Comparison of ENCODE assay signal across 10 cellular contexts in the genomic region with DNA sequence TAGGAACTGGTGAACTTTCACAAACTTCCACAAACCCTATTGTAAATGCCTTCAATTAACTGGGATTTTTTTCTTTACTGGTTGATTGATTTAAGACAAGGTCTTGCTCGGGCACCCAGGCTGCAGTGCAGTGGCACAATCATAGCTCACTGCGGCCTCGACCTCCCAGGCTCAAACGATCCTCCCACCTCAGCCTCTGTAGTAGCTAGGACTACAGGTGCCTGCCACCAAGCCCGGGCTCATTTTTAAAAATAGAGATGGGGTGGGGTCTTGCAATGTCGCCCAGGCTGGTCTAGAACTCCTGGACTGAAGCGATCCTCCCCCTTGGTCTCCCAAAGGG. TPM values are rescaled to one million over a fixed set of nuclear protein-coding genes. Genes with fewer than 3 reads are reported as not detected.
DNase-seq lines count a peak whose midpoint lies in the region; ATAC-seq, FAIRE-seq and TF ChIP-seq lines count a peak whose summit lies in the region.
"Had no signal": no experiment of that assay in that cellular context is flagged by ENCODE, and none has a peak within 500 bp of the region (broad histone marks: within the 10 kb centered on the region; RNA-seq: fewer than 3 reads in every experiment).

No MANE protein-coding gene starts in this region.

- peak overlapping the region; percentile 79 for H3K4me3 Mint-ChIP-seq in memory B cell

- H3K27me3 ChIP-seq in heart left ventricle (peaks cover 0 to 6% (median 0%) of the 10 kb centered on the region in 9 donors), K562 (ENCODE audit: control insufficient read depth in 2 of 2, insufficient read depth in 2 of 2, low read length in 2 of 2) (no peaks in the 10 kb centered on the region), upper lobe of right lung (no peaks in the 10 kb centered on the region)

- no peaks in the 10 kb centered on the region for H3K79me2 ChIP-seq in K562 (ENCODE audit: control insufficient read depth, insufficient read depth, low read length)

- H3K9me3 ChIP-seq in heart left ventricle: peaks cover 0 to 5% (median 0%) of the 10 kb centered on the region in 12 donors
- no peaks in the 10 kb centered on the region for H3K9me3 ChIP-seq in K562 (replicated peaks; ENCODE audit: control insufficient read depth, insufficient read depth, low read depth, low read length)
- no peaks in the 10 kb centered on the region for H3K9me3 ChIP-seq in upper lobe of right lung

- no peak overlapping the region for H3K27ac Mint-ChIP-seq in memory B cell

- no peak for TF ChIP-seq EP300 in K562 (IDR thresholded peaks at IDR 0.05; ENCODE audit: low read length)

- no peaks in the 10 kb centered on the region for H3K9me1 ChIP-seq in K562 (ENCODE audit: control insufficient read depth, insufficient read depth, low read length)

- peak overlapping the region; percentile 76 to 91 for H3K9ac ChIP-seq in K562 (ENCODE audit: insufficient read depth in 1 of 2, low read depth in 2 of 2, low read length in 2 of 2)

- ATAC-seq in heart left ventricle (no peak), left ventricle myocardium superior (no peak), K562 (no peak), memory B cell (ENCODE audit: low read depth) (no peak), upper lobe of right lung (no peak), HG03457 (IDR thresholded peaks at IDR 0.05; ENCODE audit: unreplicated experiment) (no peak)

- peak overlapping the region; percentile 97 for H2AFZ ChIP-seq in K562 (ENCODE audit: low read depth, low read length)

- no peak for DNase-seq in heart left ventricle
- DNase-seq in left ventricle myocardium superior: no peak
- DNase-seq in K562 (ENCODE audit: extremely low read depth in 1 of 4, low spot score in 3 of 4): no peak
- DNase-seq in memory B cell (ENCODE audit: low spot score in 2 of 2): no peak
- no peak for DNase-seq in upper lobe of right lung
- no peak for DNase-seq in GM12891 (ENCODE audit: insufficient read length, low spot score)
- no peak for DNase-seq in COLO829 (ENCODE audit: low spot score)

- H3K4me1 Mint-ChIP-seq in memory B cell: peaks cover 2% of the 10 kb centered on the region

- no TSS peak for BruUV-seq in K562 (replicated peaks; lab: Mats Ljungman, UMichigan)

- POLR2A ChIA-PET in K562 (lab: Yijun Ruan, JAX): interaction anchor here (0.6 to 2.1 kb wide), 11 partner anchors 8 to 276 kb away, joined by 3 to 10 read pairs (median 3); partner anchors contain the start of genes MALAT1 and SPDYC

- peak overlapping the region; percentile 3 to 62 (median 51) for H3K4me3 ChIP-seq in heart left ventricle
- peak overlapping the region; percentile 31; the same call in 1 of the 2 replicates for H3K4me3 ChIP-seq in K562
- H3K4me3 ChIP-seq in upper lobe of right lung: peak overlapping the region; percentile 53

- TF ChIP-seq POLR2A in heart left ventricle (IDR thresholded peaks at IDR 0.05): no peak
- TF ChIP-seq POLR2A in K562 (conservative IDR thresholded peaks at IDR 0.05): no peak
- no peak for TF ChIP-seq POLR2A in GM12891 (IDR thresholded peaks at IDR 0.05; ENCODE audit: low read depth, low read length)

- H4K20me1 ChIP-seq in K562 (replicated peaks; ENCODE audit: control insufficient read depth, insufficient read depth, low read length): no peaks in the 10 kb centered on the region

- intact Hi-C loops in heart left ventricle (cut with DNase I): no loop called here
- intact Hi-C loops in left ventricle myocardium superior (cut with micrococcal nuclease): no loop called here
- intact Hi-C loops in K562 (cut with micrococcal nuclease): loop anchor here (10.0 kb wide), 1 partner anchor 89 kb away; the partner anchor contains the start of gene CDC42EP2
- intact Hi-C loops in upper lobe of right lung (cut with DNase I): no loop called here

- no peaks in the 10 kb centered on the region for H3K36me3 Mint-ChIP-seq in memory B cell

- no peak for FAIRE-seq in K562 (lab: Jason Lieb, UNC)
- FAIRE-seq in GM12891 (lab: Jason Lieb, UNC): no peak
- FAIRE-seq: RCC 7860 had no signal

- TF ChIP-seq CTCF in heart left ventricle (IDR thresholded peaks at IDR 0.05): no peak
- TF ChIP-seq CTCF in K562 (IDR thresholded peaks at IDR 0.05 in 2 of 3, conservative IDR thresholded peaks at IDR 0.05 in 1 of 3; ENCODE audit: insufficient read depth in 2 of 3, low read depth in 1 of 3, low read length in 3 of 3): no peak
- TF ChIP-seq CTCF in upper lobe of right lung (IDR thresholded peaks at IDR 0.05): no peak

- peaks cover 3% of the 10 kb centered on the region for H3K9me3 Mint-ChIP-seq in memory B cell

- H3K4me2 ChIP-seq in K562 (ENCODE audit: insufficient read depth, low read length): peak overlapping the region; percentile 80

- CTCF ChIA-PET in K562 (lab: Yijun Ruan, JAX; ENCODE audit: low intra/inter-chr PET ratio): interaction anchor here (1.1 to 1.8 kb wide), 5 partner anchors 24 to 89 kb away, joined by 4 to 10 read pairs (median 6); partner anchors contain the start of gene CDC42EP2

- H3K27me3 Mint-ChIP-seq in memory B cell: peaks cover 2% of the 10 kb centered on the region

- H3K36me3 ChIP-seq in heart left ventricle (no peaks in the 10 kb centered on the region), K562 (ENCODE audit: control insufficient read depth, insufficient read depth, low read length) (no peaks in the 10 kb centered on the region), upper lobe of right lung (no peaks in the 10 kb centered on the region)

- H3K4me1 ChIP-seq in heart left ventricle (peaks cover 0 to 28% (median 13%) of the 10 kb centered on the region in 12 donors), K562 (replicated peaks in 1 of 2; ENCODE audit: control insufficient read depth in 2 of 2, insufficient read depth in 2 of 2, low read length in 2 of 2) (peaks cover 14 to 17% of the 10 kb centered on the region in 2 experiments), upper lobe of right lung (peaks cover 25% of the 10 kb centered on the region)

- H3K27ac ChIP-seq in heart left ventricle (peak overlapping the region in 6 of 12 donors; percentile 17 to 66 (median 48)), K562 (ENCODE audit: extremely low read depth, low read depth, low read length) (no peak overlapping the region; the same call in 2 of the 3 replicates), upper lobe of right lung (peak overlapping the region; percentile 42)

- WGBS in heart left ventricle, 4 donors: 56 to 64% (median 63%) methylated on average over 7 of the region's 7 CpGs
- WGBS in K562 (ENCODE audit: insufficient coverage, low coverage, missing lambda C conversion rate): 22% methylated on average over 7 of the region's 7 CpGs

- TF ChIP-seq RAD21 in K562 (CRISPR knock-in tag; conservative IDR thresholded peaks at IDR 0.05 in 1 of 2, IDR thresholded peaks at IDR 0.05 in 1 of 2): no peak

- in situ Hi-C loops in K562 (cut with MboI): no loop called here

RNA-seq across cellular contexts. Expression of gene POLA2, which starts 35.7 kb away (rescaled TPM):
- total RNA-seq in heart left ventricle (1 to 10 TPM; 3.2 to 9.0 (median 4.2) TPM), left ventricle myocardium superior (3.5 TPM), K562 (2014; rRNA removed) (35.0 and 37.1 TPM in 2 replicates), K562 (2014; rRNA removed; fragmentation: Illumina TruSeq; extraction: Trizol) (49.4 and 50.7 TPM in 2 replicates), K562 (2015; rRNA removed; fragmentation: Illumina TruSeq; extraction: Trizol) (47.5 and 52.5 TPM in 2 replicates), K562 (2021) (43.2 and 46.7 TPM in 2 replicates), upper lobe of right lung (9.5 TPM)
- polyA plus RNA-seq in heart left ventricle (1 to 10 TPM; 4.3 to 6.7 TPM), K562 (2011; rRNA removed) (114 and 134 TPM in 2 replicates), K562 (2014; fragmentation: Illumina TruSeq; extraction: Trizol) (92.7 and 113 TPM in 2 replicates), K562 (2014; fragmentation: Nextera tagmentation; extraction: Ambion mirVana) (1 to 10 TPM; 2.7 to 5.6 TPM), K562 (2014; rRNA removed) (44.4 and 52.8 TPM in 2 replicates)
- total RNA-seq in K562 (2011; cell fraction: chromatin; rRNA removed; ENCODE audit: low replicate concordance): 265 and 326 TPM in 2 replicates
- total RNA-seq in K562 (2011; cell fraction: nucleolus; rRNA removed): 95.2 and 116 TPM in 2 replicates
- 147 and 156 TPM in 2 replicates for total RNA-seq in K562 (2011; cell fraction: nucleoplasm; rRNA removed)
- polyA plus RNA-seq in K562 (2011; cell fraction: cytosol; rRNA removed): 93.4 and 98.1 TPM in 2 replicates
- 150 and 166 TPM in 2 replicates for polyA plus RNA-seq in K562 (2011; cell fraction: nucleus; rRNA removed)
- 38.7 and 48.5 TPM in 2 replicates for polyA plus RNA-seq in K562 (2012)
- 120 and 125 TPM in 2 replicates for polyA minus RNA-seq in K562 (2011; rRNA and poly(A)+ RNA removed)
- 44.7 and 51.1 TPM in 2 replicates for polyA minus RNA-seq in K562 (2011; cell fraction: cytosol; rRNA and poly(A)+ RNA removed)
- 49.7 and 85.1 TPM in 2 replicates for polyA minus RNA-seq in K562 (2011; cell fraction: nucleus; rRNA and poly(A)+ RNA removed)
- polyA plus RNA-seq in GM12891 (2012; ENCODE audit: low read depth, missing spikeins): 31.6 TPM

RNA-seq across cellular contexts. Expression of gene CAPN1, which starts 44.3 kb away (rescaled TPM):
- 100 to 1,000 TPM in 2 of 9 donors, 10 to 100 TPM in 7; 67.8 to 139 (median 86.1) TPM for total RNA-seq in heart left ventricle
- 100 to 1,000 TPM in 1 of 2 donors, 10 to 100 TPM in 1; 69.6 to 114 TPM for polyA plus RNA-seq in heart left ventricle
- total RNA-seq in left ventricle myocardium superior: 90.1 TPM
- 216 and 541 TPM in 2 replicates for total RNA-seq in K562 (2011; cell fraction: chromatin; rRNA removed; ENCODE audit: low replicate concordance)
- 238 and 253 TPM in 2 replicates for total RNA-seq in K562 (2011; cell fraction: nucleolus; rRNA removed)
- 194 and 215 TPM in 2 replicates for total RNA-seq in K562 (2011; cell fraction: nucleoplasm; rRNA removed)
- 112 and 116 TPM in 2 replicates for total RNA-seq in K562 (2014; rRNA removed)
- 21.7 and 24.8 TPM in 2 replicates for total RNA-seq in K562 (2014; rRNA removed; fragmentation: Illumina TruSeq; extraction: Trizol)
- total RNA-seq in K562 (2015; rRNA removed; fragmentation: Illumina TruSeq; extraction: Trizol): 51.5 and 52.2 TPM in 2 replicates
- total RNA-seq in K562 (2021): 195 and 199 TPM in 2 replicates
- 61.6 and 138 TPM in 2 replicates for polyA plus RNA-seq in K562 (2011; rRNA removed)
- polyA plus RNA-seq in K562 (2011; cell fraction: cytosol; rRNA removed): 70.1 and 167 TPM in 2 replicates
- polyA plus RNA-seq in K562 (2011; cell fraction: nucleus; rRNA removed): 212 and 301 TPM in 2 replicates
- 106 and 148 TPM in 2 replicates for polyA plus RNA-seq in K562 (2012)
- 143 and 183 TPM in 2 replicates for polyA plus RNA-seq in K562 (2014; fragmentation: Illumina TruSeq; extraction: Trizol)
- polyA plus RNA-seq in K562 (2014; fragmentation: Nextera tagmentation; extraction: Ambion mirVana): 1 to 10 TPM; 3.5 to 6.0 TPM
- 112 and 133 TPM in 2 replicates for polyA plus RNA-seq in K562 (2014; rRNA removed)
- 53.1 and 54.9 TPM in 2 replicates for polyA minus RNA-seq in K562 (2011; rRNA and poly(A)+ RNA removed)
- 100 and 118 TPM in 2 replicates for polyA minus RNA-seq in K562 (2011; cell fraction: cytosol; rRNA and poly(A)+ RNA removed)
- polyA minus RNA-seq in K562 (2011; cell fraction: nucleus; rRNA and poly(A)+ RNA removed): 61.7 and 93.0 TPM in 2 replicates
- 179 TPM for total RNA-seq in upper lobe of right lung
- 66.6 TPM for polyA plus RNA-seq in GM12891 (2012; ENCODE audit: low read depth, missing spikeins)

RNA-seq across cellular contexts. Expression of gene SPDYC, which starts 56.0 kb away (rescaled TPM):
- total RNA-seq in heart left ventricle: not detected
- polyA plus RNA-seq in heart left ventricle: not detected
- total RNA-seq in left ventricle myocardium superior: not detected
- 3.3 and 7.2 TPM in 2 replicates for total RNA-seq in K562 (2011; cell fraction: chromatin; rRNA removed; ENCODE audit: low replicate concordance)
- 10.7 and 13.8 TPM in 2 replicates for total RNA-seq in K562 (2011; cell fraction: nucleolus; rRNA removed)
- total RNA-seq in K562 (2011; cell fraction: nucleoplasm; rRNA removed): 7.4 and 10.0 TPM in 2 replicates
- total RNA-seq in K562 (2014; rRNA removed): 11.2 and 11.3 TPM in 2 replicates
- total RNA-seq in K562 (2014; rRNA removed; fragmentation: Illumina TruSeq; extraction: Trizol): 5.8 and 6.1 TPM in 2 replicates
- total RNA-seq in K562 (2015; rRNA removed; fragmentation: Illumina TruSeq; extraction: Trizol): 6.6 and 7.3 TPM in 2 replicates
- 15.1 and 15.9 TPM in 2 replicates for total RNA-seq in K562 (2021)
- 4.8 and 11.7 TPM in 2 replicates for polyA plus RNA-seq in K562 (2011; rRNA removed)
- polyA plus RNA-seq in K562 (2011; cell fraction: cytosol; rRNA removed): 10.3 and 15.8 TPM in 2 replicates
- polyA plus RNA-seq in K562 (2011; cell fraction: nucleus; rRNA removed): 26.3 and 27.0 TPM in 2 replicates
- polyA plus RNA-seq in K562 (2012): 16.9 and 34.8 TPM in 2 replicates
- 18.5 and 18.8 TPM in 2 replicates for polyA plus RNA-seq in K562 (2014; fragmentation: Illumina TruSeq; extraction: Trizol)
- 1 to 10 TPM; 4.4 to 9.2 TPM for polyA plus RNA-seq in K562 (2014; fragmentation: Nextera tagmentation; extraction: Ambion mirVana)
- polyA plus RNA-seq in K562 (2014; rRNA removed): 14.0 and 15.6 TPM in 2 replicates
- polyA minus RNA-seq in K562 (2011; rRNA and poly(A)+ RNA removed): 2.2 and 2.3 TPM in 2 replicates
- 4.1 and 5.1 TPM in 2 replicates for polyA minus RNA-seq in K562 (2011; cell fraction: cytosol; rRNA and poly(A)+ RNA removed)
- 2.0 and 3.9 TPM in 2 replicates for polyA minus RNA-seq in K562 (2011; cell fraction: nucleus; rRNA and poly(A)+ RNA removed)
- not detected for total RNA-seq in upper lobe of right lung
- polyA plus RNA-seq in GM12891 (2012; ENCODE audit: low read depth, missing spikeins): not detected
- total RNA-seq: dermis microvascular lymphatic vessel endothelial cell had no signal
